In the genomic region with DNA sequence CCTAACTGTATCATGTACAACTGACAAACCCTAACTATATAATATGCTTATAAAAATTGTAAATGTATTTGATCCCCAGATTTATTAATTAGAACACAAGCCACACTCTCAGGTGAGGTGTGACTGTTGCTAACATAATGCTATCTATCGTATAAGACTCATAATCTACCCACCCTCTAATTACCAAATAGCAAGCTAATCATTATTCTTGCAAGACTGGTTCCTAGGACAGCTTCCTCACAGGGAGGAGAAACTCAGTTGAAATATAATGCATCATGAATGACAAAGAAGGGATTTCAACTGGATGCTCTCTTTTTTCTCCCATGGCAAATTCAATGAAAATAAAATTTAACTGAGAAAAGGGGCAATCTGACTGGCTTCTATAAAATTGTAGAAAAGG, we compare ENCODE assay signal across 20 cellular contexts. TPM values are rescaled to one million over a fixed set of nuclear protein-coding genes. Genes with fewer than 3 reads are reported as not detected.
"Had no signal": no experiment of that assay in that cellular context is flagged by ENCODE, and none has a peak within 500 bp of the region (broad histone marks: within the 10 kb centered on the region; RNA-seq: fewer than 3 reads in every experiment).

No MANE protein-coding gene starts in this region.

- H3K36me3 ChIP-seq: MG63, SJSA1 had no signal

- H3K4me3 ChIP-seq: MG63, SJSA1, SK-N-MC had no signal

- FAIRE-seq: RCC 7860 had no signal

- DNase-seq: IMR-90, Karpas-422, KG1, MG63, NCI-H1092, NCI-H1105 treated with DMSO at 0.1 percent for 48 hours, NCI-H1436 treated with DMSO at 0.1 percent for 48 hours, NCI-H1694, NCI-H187 treated with DMSO at 0.1 percent for 48 hours, NCI-H2029 treated with DMSO at 0.1 percent for 48 hours, NCI-H2227 treated with DMSO at 0.1 percent for 48 hours, NCI-H524, NCI-H526 treated with DMSO at 0.1 percent for 48 hours, Right ventricle myocardium superior, RPMI8226, SIG-M5 had no signal

RNA-seq across cellular contexts. Expression of a gene that starts 35.4 kb away (rescaled TPM):
- total RNA-seq: HT-29 had no signal
